Comparison of ENCODE assay signal across 22 cellular contexts in genomic region chr15:90456236-90456635, GRCh38.
A peak's percentile ranks its signal among the peaks of the same experiment; 100 is the strongest.
DNase-seq lines count a peak whose midpoint lies in the region; ATAC-seq and TF ChIP-seq lines count a peak whose summit lies in the region.
"Had no signal": no experiment of that assay in that cellular context is flagged by ENCODE, and none has a peak within 500 bp of the region (broad histone marks: within the 10 kb centered on the region; RNA-seq: fewer than 3 reads in every experiment).

No MANE protein-coding gene starts in this region.

- no peaks in the 10 kb centered on the region for H3K79me2 ChIP-seq in MM.1S (ENCODE audit: low read length)

- no peaks in the 10 kb centered on the region for H3K9me2 ChIP-seq in MM.1S (replicated peaks; ENCODE audit: insufficient read depth, low read length)

- intact Hi-C loops in dorsolateral prefrontal cortex (cut with DNase I) (loop anchor here in 1 of 2 donors (10.0 kb wide), 1 partner anchor 61 kb away; no protein-coding TSS in a partner anchor), posterior cingulate gyrus (cut with DNase I) (no loop called here)

- 96 to 98% methylated on average over 5 of the region's 5 CpGs for WGBS in upper lobe of left lung, 2 donors

- H3K27me3 ChIP-seq in HUES48 (ENCODE audit: control insufficient read depth, insufficient read depth, low read length) (no peaks in the 10 kb centered on the region), dorsolateral prefrontal cortex (no peaks in the 10 kb centered on the region), MM.1S (replicated peaks; ENCODE audit: insufficient read depth, low read length) (no peaks in the 10 kb centered on the region), upper lobe of left lung (no peaks in the 10 kb centered on the region)
- H3K27me3 ChIP-seq: BE2C had no signal

- DNase-seq in dorsolateral prefrontal cortex, result no peak
- peak; percentile 12 for DNase-seq in iPS DF 19.7 (ENCODE audit: low read depth, low spot score)
- no peak for DNase-seq in substantia nigra (lab: John Stamatoyannopoulos, UW)
- no peak for DNase-seq in MM.1S
- DNase-seq in posterior cingulate gyrus, result no peak
- DNase-seq in NOMO-1 treated with DMSO at 0.1 percent for 48 hours (lab: John Stamatoyannopoulos, UW; ENCODE audit: unreplicated experiment), result no peak
- DNase-seq in upper lobe of left lung, result no peak
- DNase-seq: ACHN; BE2C; C1 segment of cervical spinal cord; CD4-positive, CD25-positive, alpha-beta regulatory T cell; CD8-positive, alpha-beta memory T cell; COR-L47; DMS 273 treated with DMSO at 0.1 percent for 48 hours; DMS53; DND-41; EL; HFFc6; KG1 had no signal

- H3K4me3 ChIP-seq in HUES48 (ENCODE audit: low read depth, low read length) (no peak overlapping the region), dorsolateral prefrontal cortex (no peak overlapping the region), MM.1S (ENCODE audit: low read length) (no peak overlapping the region), upper lobe of left lung (no peak overlapping the region)

- TF ChIP-seq POLR2A in upper lobe of left lung (IDR thresholded peaks at IDR 0.05), result no peak

- H3K36me3 ChIP-seq in HUES48 (ENCODE audit: control insufficient read depth, insufficient read depth, low read length) (peaks cover 73% of the 10 kb centered on the region), MM.1S (replicated peaks; ENCODE audit: insufficient read depth, low read length) (peaks cover 9% of the 10 kb centered on the region; the same call in 1 of the 2 replicates), upper lobe of left lung (peaks cover 41 to 98% (median 74%) of the 10 kb centered on the region in 4 donors)

- H3K9ac ChIP-seq in HUES48 (ENCODE audit: low read depth, low read length) (no peak overlapping the region), MM.1S (ENCODE audit: low read length) (no peak overlapping the region)

- no peak for ATAC-seq in upper lobe of left lung (ENCODE audit: low FRiP score in 2 of 2)
- ATAC-seq: HCT116 had no signal

- no peaks in the 10 kb centered on the region for H3F3A ChIP-seq in MM.1S (ENCODE audit: insufficient read depth, low read length)

- no peak for TF ChIP-seq CTCF in dorsolateral prefrontal cortex (IDR thresholded peaks at IDR 0.05 in 54 of 56, conservative IDR thresholded peaks at IDR 0.05 in 2 of 56; ENCODE audit: low read depth in 1 of 56, partially characterized antibody in 56 of 56)
- TF ChIP-seq CTCF in MM.1S (IDR thresholded peaks at IDR 0.05; ENCODE audit: low read length), result no peak
- no peak for TF ChIP-seq CTCF in upper lobe of left lung (IDR thresholded peaks at IDR 0.05)

- H3K9me3 ChIP-seq in HUES48 (ENCODE audit: control insufficient read depth, insufficient read depth, low read length) (no peaks in the 10 kb centered on the region), MM.1S (replicated peaks; ENCODE audit: insufficient read depth, low read length) (no peaks in the 10 kb centered on the region), upper lobe of left lung (no peaks in the 10 kb centered on the region)
- H3K9me3 ChIP-seq: BE2C had no signal

- H3K4me1 ChIP-seq in HUES48 (ENCODE audit: control insufficient read depth, insufficient read depth, low read length), result peaks cover 12% of the 10 kb centered on the region
- no peaks in the 10 kb centered on the region for H3K4me1 ChIP-seq in MM.1S (ENCODE audit: low read length)
- peaks cover 4 to 17% (median 10%) of the 10 kb centered on the region in 4 donors for H3K4me1 ChIP-seq in upper lobe of left lung

- H4K20me1 ChIP-seq in MM.1S (ENCODE audit: insufficient read depth, low read length), result no peaks in the 10 kb centered on the region

- TF ChIP-seq EP300 in upper lobe of left lung (IDR thresholded peaks at IDR 0.05), result no peak

- H3K4me2 ChIP-seq in MM.1S (ENCODE audit: low read depth, low read length), result no peak overlapping the region

- H2AFZ ChIP-seq in MM.1S (ENCODE audit: low read length), result no peak overlapping the region

- H3K27ac ChIP-seq in HUES48 (ENCODE audit: low read depth, low read length) (peak overlapping the region; percentile 53), dorsolateral prefrontal cortex (peak overlapping the region in 33 of 59 donors; percentile 4 to 100 (median 54)), substantia nigra (ENCODE audit: low read depth, low read length, poor library complexity, severe bottlenecking) (peak overlapping the region; percentile 31), MM.1S (ENCODE audit: low read length) (no peak overlapping the region), upper lobe of left lung (no peak overlapping the region)
- H3K27ac ChIP-seq: HL-60 had no signal

Comparison
In these comparisons a context has a peak if more than half of its experiments do, and no peak if none do; other contexts are left out.
1. H3K27ac ChIP-seq: peak in HUES48 (single experiment), dorsolateral prefrontal cortex (33 of 59) and substantia nigra (single experiment); none in MM.1S (single experiment) and upper lobe of left lung (0 of 4).